8 cellular contexts compared by ENCODE assay signal in the genomic region with DNA sequence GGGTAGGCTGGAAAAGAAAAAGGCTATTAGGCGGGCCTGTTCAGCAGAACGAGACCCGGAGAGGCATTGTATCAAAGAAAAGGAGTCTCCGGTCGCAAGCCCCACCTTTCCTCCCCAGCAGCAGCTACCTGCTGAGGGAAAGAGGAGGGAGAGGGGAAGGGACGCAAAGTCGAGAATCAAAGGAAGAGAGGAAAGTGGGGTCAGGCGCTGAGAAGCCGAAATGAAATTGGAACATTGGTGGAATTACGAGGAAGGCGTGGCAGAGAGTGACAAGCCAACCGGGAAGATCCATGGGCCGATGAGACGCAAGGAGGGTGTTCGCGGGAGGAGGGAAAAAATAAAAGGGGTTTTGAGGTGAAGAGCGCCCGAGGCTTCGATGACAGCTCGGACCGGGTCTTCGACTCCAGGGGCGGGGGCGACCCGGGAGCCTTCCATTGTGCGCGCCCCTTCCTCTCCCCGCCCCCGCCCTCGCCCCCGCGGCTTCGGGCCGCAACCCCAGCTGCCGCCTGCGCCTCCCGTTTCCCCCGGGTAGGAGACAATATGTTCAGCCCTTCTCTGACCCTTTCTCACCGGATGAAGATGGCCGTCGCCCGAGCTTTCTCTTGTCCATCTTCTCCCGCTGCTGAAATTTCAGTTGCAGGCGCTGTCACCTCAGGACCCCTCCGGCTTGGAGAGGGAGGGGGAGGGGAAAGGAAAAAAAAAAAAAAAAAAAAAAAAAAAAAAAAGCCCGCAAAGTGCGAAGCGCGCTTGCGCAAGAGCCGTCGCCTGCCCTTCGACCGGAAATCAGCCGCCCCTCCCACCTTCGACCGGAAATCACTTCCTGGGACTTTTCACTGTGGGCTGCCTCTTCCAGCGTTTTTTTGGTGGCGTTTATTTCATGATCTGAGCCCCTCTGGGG. TPM values are rescaled to one million over a fixed set of nuclear protein-coding genes. Genes with fewer than 3 reads are reported as not detected.
DNase-seq lines count a peak whose midpoint lies in the region; ATAC-seq, FAIRE-seq and TF ChIP-seq lines count a peak whose summit lies in the region.

A gene with protein sequence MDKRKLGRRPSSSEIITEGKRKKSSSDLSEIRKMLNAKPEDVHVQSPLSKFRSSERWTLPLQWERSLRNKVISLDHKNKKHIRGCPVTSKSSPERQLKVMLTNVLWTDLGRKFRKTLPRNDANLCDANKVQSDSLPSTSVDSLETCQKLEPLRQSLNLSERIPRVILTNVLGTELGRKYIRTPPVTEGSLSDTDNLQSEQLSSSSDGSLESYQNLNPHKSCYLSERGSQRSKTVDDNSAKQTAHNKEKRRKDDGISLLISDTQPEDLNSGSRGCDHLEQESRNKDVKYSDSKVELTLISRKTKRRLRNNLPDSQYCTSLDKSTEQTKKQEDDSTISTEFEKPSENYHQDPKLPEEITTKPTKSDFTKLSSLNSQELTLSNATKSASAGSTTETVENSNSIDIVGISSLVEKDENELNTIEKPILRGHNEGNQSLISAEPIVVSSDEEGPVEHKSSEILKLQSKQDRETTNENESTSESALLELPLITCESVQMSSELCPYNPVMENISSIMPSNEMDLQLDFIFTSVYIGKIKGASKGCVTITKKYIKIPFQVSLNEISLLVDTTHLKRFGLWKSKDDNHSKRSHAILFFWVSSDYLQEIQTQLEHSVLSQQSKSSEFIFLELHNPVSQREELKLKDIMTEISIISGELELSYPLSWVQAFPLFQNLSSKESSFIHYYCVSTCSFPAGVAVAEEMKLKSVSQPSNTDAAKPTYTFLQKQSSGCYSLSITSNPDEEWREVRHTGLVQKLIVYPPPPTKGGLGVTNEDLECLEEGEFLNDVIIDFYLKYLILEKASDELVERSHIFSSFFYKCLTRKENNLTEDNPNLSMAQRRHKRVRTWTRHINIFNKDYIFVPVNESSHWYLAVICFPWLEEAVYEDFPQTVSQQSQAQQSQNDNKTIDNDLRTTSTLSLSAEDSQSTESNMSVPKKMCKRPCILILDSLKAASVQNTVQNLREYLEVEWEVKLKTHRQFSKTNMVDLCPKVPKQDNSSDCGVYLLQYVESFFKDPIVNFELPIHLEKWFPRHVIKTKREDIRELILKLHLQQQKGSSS (minus strand): TSS at position 692 of the 898 bp plus-strand sequence. CDS start 82 bp downstream, at position 610.

- H3K27me3 Mint-ChIP-seq in activated B cell treated with CpG ODN at 0.5 μM for 24 hours: no peaks in the 10 kb centered on the region

- peak; percentile 98 for FAIRE-seq in islet of Langerhans (lab: Jason Lieb, UNC)

- CTCF ChIA-PET in activated B cell treated with CpG ODN at 0.5 μM for 24 hours (lab: Charles Lee): interaction anchor here (1.5 kb wide), 1 partner anchor 13 kb away, joined by 4 read pairs; no protein-coding TSS in a partner anchor

- DNase-seq in NK-92 treated with Interleukin-12 subunit alpha and Interleukin-12 subunit beta, amount 100 ng/mL, for 24 hours (lab: John Stamatoyannopoulos, UW): peak; percentile 73
- DNase-seq in NK-92 (lab: John Stamatoyannopoulos, UW; ENCODE audit: unreplicated experiment) (no peak), NCI-H2196 treated with DMSO at 0.1 percent for 48 hours (lab: John Stamatoyannopoulos, UW; ENCODE audit: unreplicated experiment) (peak; percentile 83), activated B cell treated with CpG ODN at 0.5 μM for 24 hours (peak; percentile 74)
- peak; percentile 74 for DNase-seq in central memory CD4-positive, alpha-beta T cell
- peak; percentile 70 for DNase-seq in stimulated activated CD4-positive, alpha-beta T cell treated with anti-CD3 and anti-CD28 coated beads, Interleukin-12 subunit alpha, Interleukin-12 subunit beta, amount 100 ng/mL, for 4 hours

- peak within 1 kb of the TSS; percentile 98 for H3K4me3 Mint-ChIP-seq in activated B cell treated with CpG ODN at 0.5 μM for 24 hours

- ATAC-seq in HG03060 (IDR thresholded peaks at IDR 0.05; ENCODE audit: low read depth, unreplicated experiment) (peak; percentile 34), activated B cell treated with CpG ODN at 0.5 μM for 24 hours (ENCODE audit: low read depth) (peak; percentile 72)

- POLR2A ChIA-PET in activated B cell treated with CpG ODN at 0.5 μM for 24 hours (lab: Charles Lee): interaction anchor here (0.6 to 2.1 kb wide), 12 partner anchors 15 to 1181 kb away, joined by 3 to 31 read pairs (median 8); a partner anchor contains a TSS

- no peak for TF ChIP-seq CTCF in activated B cell treated with CpG ODN at 0.5 μM for 24 hours (IDR thresholded peaks at IDR 0.05)

- H3K27ac Mint-ChIP-seq in activated B cell treated with CpG ODN at 0.5 μM for 24 hours: peak within 1 kb of the TSS; percentile 99

- H3K9me3 Mint-ChIP-seq in activated B cell treated with CpG ODN at 0.5 μM for 24 hours: no peaks in the 10 kb centered on the region

- peaks cover 35% of the 10 kb centered on the region for H3K4me1 Mint-ChIP-seq in activated B cell treated with CpG ODN at 0.5 μM for 24 hours

- intact Hi-C loops in activated B cell treated with CpG ODN at 0.5 μM for 24 hours (cut with micrococcal nuclease): loop anchor here (1.0 to 10.0 kb wide), 10 partner anchors 49 to 1695 kb away; a partner anchor contains a TSS

- peaks cover 13% of the 10 kb centered on the region for H3K36me3 Mint-ChIP-seq in activated B cell treated with CpG ODN at 0.5 μM for 24 hours (ENCODE audit: low read depth)

RNA-seq across cellular contexts. Expression of the gene that starts here (rescaled TPM):
- 18.6 and 22.1 TPM in 2 replicates for total RNA-seq in activated B cell treated with CpG ODN at 0.5 μM for 24 hours
